In the genomic region with DNA sequence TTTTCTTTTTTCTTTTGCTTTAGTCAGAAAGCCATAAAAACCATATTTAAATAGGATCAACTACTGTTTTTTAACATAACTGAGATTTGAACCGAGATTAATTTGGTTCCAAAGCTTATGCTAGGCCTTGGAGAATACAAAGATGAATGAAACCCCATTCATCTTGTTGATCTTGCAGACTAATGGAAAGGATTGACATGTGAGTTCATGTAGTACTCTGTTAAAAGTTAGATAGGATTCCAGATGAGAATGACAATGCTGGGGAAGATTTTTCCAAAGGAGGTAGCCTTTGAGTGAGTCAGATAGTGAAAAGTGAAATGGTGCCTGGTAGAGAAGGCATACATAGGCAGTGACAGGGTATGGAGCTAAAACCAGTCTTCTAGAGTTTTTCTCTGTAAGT, we compare ENCODE assay signal across 23 cellular contexts. TPM values are rescaled to one million over a fixed set of nuclear protein-coding genes. Genes with fewer than 3 reads are reported as not detected.
"Had no signal": no experiment of that assay in that cellular context is flagged by ENCODE, and none has a peak within 500 bp of the region (broad histone marks: within the 10 kb centered on the region; RNA-seq: fewer than 3 reads in every experiment).

No MANE protein-coding gene starts in this region.

- H3K27me3 Mint-ChIP-seq: dendritic cell treated with granulocyte-macrophage colony-stimulating factor and Interleukin-4, amounts not matched to agents 40 ng/mL and 50 ng/mL, for 4 days; effector memory CD8-positive, alpha-beta T cell; naive thymus-derived CD4-positive, alpha-beta T cell had no signal

- H3K9me3 Mint-ChIP-seq: dendritic cell treated with granulocyte-macrophage colony-stimulating factor and Interleukin-4, amounts not matched to agents 40 ng/mL and 50 ng/mL, for 4 days; effector memory CD8-positive, alpha-beta T cell; endodermal cell; naive thymus-derived CD4-positive, alpha-beta T cell had no signal

- H3K4me1 Mint-ChIP-seq: endodermal cell had no signal

- H3K9me3 ChIP-seq: colonic mucosa, esophagus muscularis mucosa, gastrocnemius medialis, heart right ventricle, left lung, lower lobe of right lung had no signal

- DNase-seq: colonic mucosa; cortex of kidney; effector CD8-positive, alpha-beta T cell; effector memory CD8-positive, alpha-beta T cell; endodermal cell; foreskin keratinocyte; gastrocnemius medialis; glutamatergic neuron; head of caudate nucleus; heart right ventricle; hippocampal formation; left cardiac atrium; left lung; left ventricle myocardium superior; lower lobe of right lung; mesenchymal stem cell; midbrain; naive thymus-derived CD4-positive, alpha-beta T cell had no signal

- H3K4me3 Mint-ChIP-seq: dendritic cell treated with granulocyte-macrophage colony-stimulating factor and Interleukin-4, amounts not matched to agents 40 ng/mL and 50 ng/mL, for 4 days; effector memory CD8-positive, alpha-beta T cell; endodermal cell; naive thymus-derived CD4-positive, alpha-beta T cell had no signal

- H3K27me3 ChIP-seq: colonic mucosa, esophagus muscularis mucosa, foreskin keratinocyte, gastrocnemius medialis, heart right ventricle, left lung had no signal

- H3K4me1 ChIP-seq: colonic mucosa, foreskin keratinocyte, lower lobe of right lung had no signal

- H3K4me3 ChIP-seq: colonic mucosa, esophagus muscularis mucosa, gastrocnemius medialis, heart right ventricle, left lung, lower lobe of right lung had no signal

- H3K27ac Mint-ChIP-seq: dendritic cell treated with granulocyte-macrophage colony-stimulating factor and Interleukin-4, amounts not matched to agents 40 ng/mL and 50 ng/mL, for 4 days; endodermal cell had no signal

- H3K36me3 ChIP-seq: colonic mucosa, gastrocnemius medialis had no signal

- FAIRE-seq: islet of Langerhans, keratinocyte had no signal

- ATAC-seq: effector memory CD8-positive, alpha-beta T cell; foreskin keratinocyte; gastrocnemius medialis; heart right ventricle; left cardiac atrium; left lung; left ventricle myocardium superior; lower lobe of right lung; naive thymus-derived CD4-positive, alpha-beta T cell had no signal

- H3K27ac ChIP-seq: colonic mucosa, esophagus muscularis mucosa, foreskin keratinocyte, gastrocnemius medialis, heart right ventricle, left lung, lower lobe of right lung had no signal

RNA-seq across cellular contexts. Expression of a gene that starts 29.0 kb away (rescaled TPM):
- total RNA-seq: mononuclear cell had no signal
